8 cellular contexts compared by ENCODE assay signal in the genomic region with DNA sequence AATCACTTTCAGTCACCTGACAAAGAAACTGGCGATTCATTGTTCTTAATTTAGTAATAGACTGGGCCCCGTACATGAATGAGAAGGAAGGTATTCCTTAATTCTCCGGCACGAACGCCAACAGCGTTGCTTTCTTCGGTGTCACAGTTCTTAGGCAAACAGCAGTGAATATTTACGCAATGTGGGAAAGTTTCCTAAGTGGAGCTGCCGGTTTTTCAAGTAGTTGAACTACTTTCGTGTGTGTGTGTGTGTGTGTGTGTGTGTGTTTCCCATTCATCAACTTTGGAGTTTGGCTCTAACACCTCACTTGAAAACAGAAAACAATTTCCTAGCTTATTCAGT. TPM values are rescaled to one million over a fixed set of nuclear protein-coding genes. Genes with fewer than 3 reads are reported as not detected.
A peak's percentile ranks its signal among the peaks of the same experiment; 100 is the strongest.
DNase-seq lines count a peak whose midpoint lies in the region; ATAC-seq, FAIRE-seq and TF ChIP-seq lines count a peak whose summit lies in the region.

No MANE protein-coding gene starts in this region.

- peaks cover 0 to 13% (median 0%) of the 10 kb centered on the region in 3 donors for H3K27me3 ChIP-seq in psoas muscle (ENCODE audit: insufficient read depth in 3 of 3, low read length in 2 of 3)

- peak overlapping the region; percentile 93 for H3K27ac ChIP-seq in psoas muscle

- whole genome bisulfite sequencing in psoas muscle, 3 donors: 0 to 31% (median 0%) methylated on average over 10 of the region's 10 CpGs

- no peak for FAIRE-seq in urothelium cell line (lab: Jason Lieb, UNC)

- H3K9me3 ChIP-seq in psoas muscle: no peaks in the 10 kb centered on the region

- peak overlapping the region; percentile 94 for H3K4me3 Mint-ChIP-seq in activated T-helper 17 cell treated with anti-CD3 and anti-CD28 coated beads, Interleukin-2, amount 50 U/mL, for 72 hours

- H3K9me3 Mint-ChIP-seq in activated T-helper 17 cell treated with anti-CD3 and anti-CD28 coated beads, Interleukin-2, amount 50 U/mL, for 72 hours: peaks cover 3% of the 10 kb centered on the region

- no peak for TF ChIP-seq CTCF in psoas muscle (IDR thresholded peaks at IDR 0.05)

- ATAC-seq in HG03565 (IDR thresholded peaks at IDR 0.05; ENCODE audit: unreplicated experiment): peak; percentile 2
- ATAC-seq in activated T-helper 17 cell treated with anti-CD3 and anti-CD28 coated beads, Interleukin-2, amount 50 U/mL, for 72 hours (replicated peaks): no peak
- ATAC-seq in Right ventricle myocardium superior (ENCODE audit: poor library complexity): peak; percentile 57
- peak; percentile 16 to 73 (median 43) for ATAC-seq in psoas muscle
- ATAC-seq in HG02678 (IDR thresholded peaks at IDR 0.05; ENCODE audit: unreplicated experiment): no peak

- peaks cover 7% of the 10 kb centered on the region for H3K36me3 Mint-ChIP-seq in activated T-helper 17 cell treated with anti-CD3 and anti-CD28 coated beads, Interleukin-2, amount 50 U/mL, for 72 hours (ENCODE audit: low read depth)

- intact Hi-C loops in Right ventricle myocardium superior (cut with DNase I): no loop called here
- intact Hi-C loops in psoas muscle (cut with DNase I): no loop called here

- no peaks in the 10 kb centered on the region for H3K4me1 ChIP-seq in psoas muscle

- H3K4me1 Mint-ChIP-seq in activated T-helper 17 cell treated with anti-CD3 and anti-CD28 coated beads, Interleukin-2, amount 50 U/mL, for 72 hours: no peaks in the 10 kb centered on the region

- peak overlapping the region; percentile 98 for H3K27ac Mint-ChIP-seq in activated T-helper 17 cell treated with anti-CD3 and anti-CD28 coated beads, Interleukin-2, amount 50 U/mL, for 72 hours

- no peaks in the 10 kb centered on the region for H3K36me3 ChIP-seq in psoas muscle (ENCODE audit: insufficient read depth in 1 of 2, low read depth in 1 of 2)

- H3K4me3 ChIP-seq in psoas muscle: peak overlapping the region; percentile 76

- H3K27me3 Mint-ChIP-seq in activated T-helper 17 cell treated with anti-CD3 and anti-CD28 coated beads, Interleukin-2, amount 50 U/mL, for 72 hours: peaks cover 4% of the 10 kb centered on the region

- peak; percentile 73 for DNase-seq in CD1c-positive myeloid dendritic cell (ENCODE audit: extremely low spot score)
- DNase-seq in Right ventricle myocardium superior: no peak
- no peak for DNase-seq in psoas muscle
- DNase-seq in urothelium cell line (ENCODE audit: low spot score): no peak
- DNase-seq in dermis blood vessel endothelial cell: no peak

RNA-seq across cellular contexts. Expression of gene NXT2, which starts 0.7 kb away (rescaled TPM):
- 10 to 100 TPM in 1 of 2 donors, 1 to 10 TPM in 1; 8.8 to 10.1 TPM for total RNA-seq in activated T-helper 17 cell treated with anti-CD3 and anti-CD28 coated beads, Interleukin-2, amount 50 U/mL, for 72 hours
- total RNA-seq in Right ventricle myocardium superior (1.5 TPM), psoas muscle (1 to 10 TPM; 1.2 to 2.6 (median 2.1) TPM), dermis blood vessel endothelial cell (8.5 and 9.8 TPM in 2 replicates)
- polyA plus RNA-seq in psoas muscle: 1 to 10 TPM; 2.0 to 4.4 (median 2.8) TPM

RNA-seq across cellular contexts. Expression of gene GUCY2F, which starts 55.4 kb away (rescaled TPM):
- not detected for total RNA-seq in activated T-helper 17 cell treated with anti-CD3 and anti-CD28 coated beads, Interleukin-2, amount 50 U/mL, for 72 hours
- not detected for total RNA-seq in Right ventricle myocardium superior
- not detected for total RNA-seq in psoas muscle
- polyA plus RNA-seq in psoas muscle: not detected
- under 0.01 TPM in 1 of 2 replicates, not detected in the other for total RNA-seq in dermis blood vessel endothelial cell

Comparison
In these comparisons a context has a peak if more than half of its experiments do, and no peak if none do; other contexts are left out.
1. ATAC-seq: peak in HG03565 (single experiment), Right ventricle myocardium superior (single experiment) and psoas muscle (4 of 4); none in activated T-helper 17 cell treated with anti-CD3 and anti-CD28 coated beads, Interleukin-2, amount 50 U/mL, for 72 hours (single experiment) and HG02678 (single experiment).